In the genomic region with DNA sequence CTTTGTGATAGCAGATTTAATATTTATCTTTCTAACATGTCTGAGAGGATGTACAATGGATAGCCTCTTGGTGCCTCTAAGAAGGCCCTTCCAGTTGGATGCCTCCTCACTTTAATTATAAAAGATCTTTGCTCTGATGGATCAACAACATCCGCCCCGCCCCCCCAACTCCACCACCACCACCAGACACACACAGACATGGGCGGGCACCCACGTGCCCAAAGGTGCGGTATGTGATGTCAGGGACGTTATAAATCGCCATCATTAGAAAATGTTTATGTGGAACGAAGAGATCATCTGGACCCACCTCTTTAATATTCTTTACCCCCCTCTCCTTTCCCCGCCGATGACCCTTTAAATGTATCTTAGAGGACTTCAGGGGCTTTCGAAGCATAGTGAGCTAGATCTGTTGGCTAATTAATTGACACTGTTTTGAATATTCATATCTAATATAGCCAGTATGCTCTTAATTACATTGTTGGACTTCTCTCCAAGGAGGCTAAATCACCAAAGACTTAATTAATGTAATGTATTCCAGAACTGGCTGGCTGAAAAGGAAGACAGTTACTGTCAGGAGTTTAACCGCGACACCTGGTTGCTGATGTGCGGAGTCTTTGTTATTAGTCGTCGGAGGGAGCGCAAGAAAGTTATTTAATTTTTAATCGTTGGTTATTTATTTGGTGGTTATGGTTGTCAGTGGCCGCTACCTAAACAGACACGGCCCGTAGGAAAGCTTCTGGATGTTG, we compare ENCODE assay signal across 25 cellular contexts. TPM values are rescaled to one million over a fixed set of nuclear protein-coding genes. Genes with fewer than 3 reads are reported as not detected.
DNase-seq lines count a peak whose midpoint lies in the region; ATAC-seq and TF ChIP-seq lines count a peak whose summit lies in the region.
"Had no signal": no experiment of that assay in that cellular context is flagged by ENCODE, and none has a peak within 500 bp of the region (broad histone marks: within the 10 kb centered on the region; RNA-seq: fewer than 3 reads in every experiment).

No MANE protein-coding gene starts in this region.

- H3K27me3 ChIP-seq in HUES6 (ENCODE audit: control insufficient read depth, insufficient read depth, low read length), result peaks cover 84% of the 10 kb centered on the region
- peaks cover 87% of the 10 kb centered on the region for H3K27me3 ChIP-seq in endodermal cell (ENCODE audit: control insufficient read depth, insufficient read depth, low read length, poor library complexity, severe bottlenecking)

- H3K4me3 Mint-ChIP-seq in endodermal cell, result peak overlapping the region; percentile 40
- H3K4me3 Mint-ChIP-seq in nephron progenitor cell, result peak overlapping the region; percentile 46
- no peak overlapping the region for H3K4me3 Mint-ChIP-seq in chondrocyte (ENCODE audit: unreplicated experiment)

- H3K4me3 ChIP-seq in HUES6 (ENCODE audit: low read depth, low read length) (peak overlapping the region; percentile 70; the same call in 1 of the 2 replicates), endodermal cell (ENCODE audit: low read length) (peak overlapping the region; percentile 57)
- H3K4me3 ChIP-seq: psoas muscle, skin epidermis, upper lobe of left lung had no signal

- H3K27me3 Mint-ChIP-seq in endodermal cell (ENCODE audit: insufficient read depth) (peaks cover 99% of the 10 kb centered on the region), nephron progenitor cell (ENCODE audit: low read depth, poor library complexity) (peaks cover 100% of the 10 kb centered on the region), chondrocyte (ENCODE audit: low read depth) (peaks cover 82% of the 10 kb centered on the region)

- no peaks in the 10 kb centered on the region for H3K36me3 Mint-ChIP-seq in endodermal cell (ENCODE audit: low read depth)
- no peaks in the 10 kb centered on the region for H3K36me3 Mint-ChIP-seq in nephron progenitor cell (ENCODE audit: low read depth)
- H3K36me3 Mint-ChIP-seq in chondrocyte (ENCODE audit: low read depth), result peaks cover 4% of the 10 kb centered on the region

- TF ChIP-seq CTCF in GM13976 (IDR thresholded peaks at IDR 0.05; ENCODE audit: borderline replicate concordance, control extremely low read depth, extremely low read depth, insufficient read depth, missing control alignments) (no peak), endodermal cell (conservative IDR thresholded peaks at IDR 0.05) (no peak), nephron progenitor cell (IDR thresholded peaks at IDR 0.05) (no peak), chondrocyte (IDR thresholded peaks at IDR 0.05) (no peak)

- in situ Hi-C loops in GM13976 (cut with MboI; ENCODE audit: low sequenced_read_pairs, unreplicated experiment), result no loop called here

- H3K4me1 Mint-ChIP-seq in endodermal cell (peaks cover 32% of the 10 kb centered on the region), nephron progenitor cell (peaks cover 52% of the 10 kb centered on the region), chondrocyte (ENCODE audit: low read depth) (peaks cover 24% of the 10 kb centered on the region)

- H3K9me3 ChIP-seq in HUES6 (ENCODE audit: control insufficient read depth, insufficient read depth, low read depth, low read length) (no peaks in the 10 kb centered on the region), endodermal cell (ENCODE audit: control insufficient read depth, low read length) (no peaks in the 10 kb centered on the region)
- H3K9me3 ChIP-seq: psoas muscle, upper lobe of left lung had no signal

- H3K27ac Mint-ChIP-seq in endodermal cell (no peak overlapping the region), nephron progenitor cell (no peak overlapping the region), chondrocyte (ENCODE audit: unreplicated experiment) (no peak overlapping the region)
- H3K27ac Mint-ChIP-seq: activated T-helper 2 cell treated with anti-CD3 and anti-CD28 coated beads, Interferon-gamma antibody, Interleukin-2, Interleukin-4, amounts not matched to agents 10 μg/mL and 5 μg/mL and 100 μg/mL, durations not matched to agents 14 hours and 24 hours and 36 hours; CD14-positive monocyte had no signal

- WGBS in endodermal cell (ENCODE audit: insufficient coverage in 1 of 2, insufficient read length in 1 of 2), 2 experiments, result 9 to 19% methylated on average over 7 to 18 of the region's 21 CpGs

- no peak overlapping the region for H3K9ac ChIP-seq in HUES6 (ENCODE audit: low read length)
- no peak overlapping the region for H3K9ac ChIP-seq in endodermal cell (ENCODE audit: extremely low read depth, low read length, poor library complexity, severe bottlenecking)
- H3K9ac ChIP-seq: KMS-11 had no signal

- DNase-seq in GM13976 (ENCODE audit: low spot score) (peak; percentile 17), endodermal cell (no peak), nephron progenitor cell (peak; percentile 10), chondrocyte (ENCODE audit: low spot score) (no peak), T-helper 1 cell (no peak)
- DNase-seq: activated CD8-positive, alpha-beta memory T cell treated with anti-CD3 and anti-CD28 coated beads, Interleukin-2, amount 50 U/mL, for 4 hours; hippocampal formation; NCI-H1694 treated with DMSO at 0.1 percent for 48 hours; NCI-H774; psoas muscle; RPMI8226; stimulated activated CD4-positive, alpha-beta T cell treated with anti-CD3 and anti-CD28 coated beads, Interleukin-1b, Interleukin-23, amount 100 ng/mL, for 48 hours had no signal

- ATAC-seq in GM21423 (IDR thresholded peaks at IDR 0.05; ENCODE audit: unreplicated experiment), result no peak
- ATAC-seq in GM19351 (IDR thresholded peaks at IDR 0.05; ENCODE audit: unreplicated experiment), result no peak
- ATAC-seq: psoas muscle had no signal

- H3K4me1 ChIP-seq in HUES6 (ENCODE audit: control insufficient read depth, insufficient read depth, low read length), result peaks cover 40% of the 10 kb centered on the region
- H3K4me1 ChIP-seq in endodermal cell (ENCODE audit: control insufficient read depth, insufficient read depth, low read length), result peaks cover 16% of the 10 kb centered on the region

- no peak overlapping the region for H3K27ac ChIP-seq in HUES6 (ENCODE audit: low read depth, low read length)
- H3K27ac ChIP-seq in endodermal cell (ENCODE audit: low read depth, low read length), result no peak overlapping the region
- H3K27ac ChIP-seq: KMS-11, psoas muscle, skin epidermis, upper lobe of left lung had no signal

- H3K36me3 ChIP-seq in HUES6 (ENCODE audit: control insufficient read depth, insufficient read depth, low read length), result no peaks in the 10 kb centered on the region
- no peaks in the 10 kb centered on the region for H3K36me3 ChIP-seq in endodermal cell (ENCODE audit: control insufficient read depth, insufficient read depth, low read length)
- H3K36me3 ChIP-seq: upper lobe of left lung had no signal

- H3K9me3 Mint-ChIP-seq in endodermal cell (no peaks in the 10 kb centered on the region), nephron progenitor cell (no peaks in the 10 kb centered on the region), chondrocyte (ENCODE audit: low read depth) (no peaks in the 10 kb centered on the region)
- H3K9me3 Mint-ChIP-seq: activated T-helper 2 cell treated with anti-CD3 and anti-CD28 coated beads, Interferon-gamma antibody, Interleukin-2, Interleukin-4, amounts not matched to agents 10 μg/mL and 5 μg/mL and 100 μg/mL, durations not matched to agents 14 hours and 24 hours and 36 hours had no signal

RNA-seq across cellular contexts. Expression of gene FOXB2, which starts 6.1 kb away (rescaled TPM):
- total RNA-seq in endodermal cell, result not detected
- polyA plus RNA-seq in endodermal cell (2013, experiment 1 of 2), result not detected
- polyA plus RNA-seq in endodermal cell (2013, experiment 2 of 2), result not detected
- total RNA-seq in chondrocyte, result not detected in 3 replicates
- total RNA-seq: activated T-helper 2 cell treated with anti-CD3 and anti-CD28 coated beads, Interferon-gamma antibody, Interleukin-2, Interleukin-4, amounts not matched to agents 10 μg/mL and 5 μg/mL and 100 μg/mL, durations not matched to agents 14 hours and 24 hours and 36 hours; cerebellum; epithelial cell of proximal tubule; liver; mononuclear cell; upper lobe of left lung had no signal
- polyA plus RNA-seq: CD14-positive monocyte, keratinocyte, liver, psoas muscle had no signal

Comparison
In these comparisons a context has a peak if more than half of its experiments do, and no peak if none do; other contexts are left out.
1. DNase-seq: peak in GM13976 (single experiment) and nephron progenitor cell (single experiment); none in endodermal cell (single experiment), chondrocyte (single experiment) and T-helper 1 cell (0 of 5).